ENCODE assay signal across 8 cellular contexts in the genomic region with DNA sequence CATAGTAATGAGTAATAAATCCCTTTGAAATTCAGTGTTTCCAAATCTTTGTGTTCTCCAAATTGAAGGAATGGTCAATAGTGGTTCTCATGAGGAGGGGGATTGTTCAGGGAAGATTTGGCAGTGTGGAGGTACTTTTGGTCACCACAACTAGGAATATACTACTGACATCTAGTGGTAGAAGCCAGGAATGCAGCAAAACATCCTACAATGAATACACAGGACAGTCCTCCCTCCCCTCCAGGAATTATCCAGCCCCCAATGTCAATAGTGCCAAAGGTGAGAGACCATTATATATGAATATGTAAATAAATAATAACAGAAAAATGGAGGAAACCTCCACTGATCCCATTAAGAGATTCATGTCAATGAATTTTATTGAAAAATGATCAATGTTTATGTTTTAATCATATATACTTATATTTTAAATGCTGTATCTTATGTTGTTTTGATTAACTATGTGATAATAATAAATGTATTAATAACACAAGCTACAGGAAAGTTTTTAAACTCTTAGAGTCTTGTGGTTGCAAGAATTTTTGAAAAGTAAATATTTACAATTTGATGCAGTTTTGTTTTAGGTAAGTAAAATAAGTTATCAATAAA. TPM values are rescaled to one million over a fixed set of nuclear protein-coding genes. Genes with fewer than 3 reads are reported as not detected.
DNase-seq lines count a peak whose midpoint lies in the region; ATAC-seq lines count a peak whose summit lies in the region.

No MANE protein-coding gene starts in this region.

- intact Hi-C loops in sciatic nerve (cut with DNase I), result no loop called here

- DNase-seq in A172 (ENCODE audit: low spot score), result peak; percentile 60
- DNase-seq in EH (ENCODE audit: low read depth), result peak; percentile 47
- DNase-seq in NOMO-1 treated with dmso at 0.1 percent for 144 hours (lab: John Stamatoyannopoulos, UW; ENCODE audit: unreplicated experiment), result peak; percentile 4
- DNase-seq in dermis blood vessel endothelial cell, result peak; percentile 61
- DNase-seq in myocyte (ENCODE audit: low read depth), result peak; percentile 47
- DNase-seq in sciatic nerve (ENCODE audit: low spot score), result no peak
- DNase-seq in stimulated activated naive CD4-positive, alpha-beta T cell treated with Interleukin-2 at 50 U/mL for 16 hours (lab: John Stamatoyannopoulos, UW), result no peak

- peak; percentile 80 for ATAC-seq in HG03025 (IDR thresholded peaks at IDR 0.05; ENCODE audit: low FRiP score, unreplicated experiment)
- ATAC-seq in sciatic nerve, result no peak

RNA-seq across cellular contexts. Expression of a gene that starts 14.4 kb away (rescaled TPM):
- not detected in 2 replicates for total RNA-seq in A172 (2014; rRNA removed; shearing (Covaris generic))
- total RNA-seq in dermis blood vessel endothelial cell, result not detected in 2 replicates
- total RNA-seq in myocyte, result not detected in 2 replicates
- not detected for polyA plus RNA-seq in myocyte (2012)
- not detected for total RNA-seq in sciatic nerve

Comparison
In these comparisons a context has a peak if more than half of its experiments do, and no peak if none do; other contexts are left out.
1. DNase-seq: peak in A172 (single experiment), EH (single experiment), NOMO-1 treated with dmso at 0.1 percent for 144 hours (single experiment), dermis blood vessel endothelial cell (single experiment) and myocyte (single experiment); none in sciatic nerve (single experiment) and stimulated activated naive CD4-positive, alpha-beta T cell treated with Interleukin-2 at 50 U/mL for 16 hours (single experiment).